21 cellular contexts compared by ENCODE assay signal in the genomic region with DNA sequence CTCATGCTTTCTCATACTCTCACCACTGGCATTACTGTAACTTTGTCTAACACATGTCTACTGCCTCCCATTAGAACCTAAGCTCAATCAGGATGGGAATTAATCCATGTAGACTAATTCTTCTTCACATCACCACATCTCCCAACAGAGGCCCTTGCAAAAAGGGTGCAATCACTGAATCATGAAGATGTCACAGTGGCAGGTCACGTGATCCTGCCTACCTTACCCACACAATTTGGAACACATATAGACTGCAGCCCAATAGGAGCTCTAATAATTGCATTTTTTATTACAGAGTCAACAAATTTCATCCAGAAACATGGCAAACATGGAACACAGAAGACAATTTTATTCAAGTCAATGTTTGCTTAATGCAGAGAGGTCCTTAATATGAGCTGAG.
DNase-seq lines count a peak whose midpoint lies in the region; ATAC-seq, FAIRE-seq and TF ChIP-seq lines count a peak whose summit lies in the region.
"Had no signal": no experiment of that assay in that cellular context is flagged by ENCODE, and none has a peak within 500 bp of the region (broad histone marks: within the 10 kb centered on the region; RNA-seq: fewer than 3 reads in every experiment).

No MANE protein-coding gene starts in this region.

- H3K27me3 Mint-ChIP-seq in stimulated activated naive CD8-positive, alpha-beta T cell treated with anti-CD3 and anti-CD28 coated beads, Interleukin-15, Interleukin-2, amounts not matched to agents 100 ng/mL and 50 ng/mL, for 24 hours, result no peaks in the 10 kb centered on the region
- H3K27me3 Mint-ChIP-seq in stimulated activated naive CD8-positive, alpha-beta T cell treated with anti-CD3 and anti-CD28 coated beads, Interleukin-15, amount 100 ng/mL, for 72 hours, result no peaks in the 10 kb centered on the region
- H3K27me3 Mint-ChIP-seq: B cell; CD4-positive, alpha-beta T cell had no signal

- no peak overlapping the region for H3K9ac ChIP-seq in K562 (ENCODE audit: insufficient read depth in 1 of 2, low read depth in 2 of 2, low read length in 2 of 2)
- H3K9ac ChIP-seq: BLaER1 treated with 17β-estradiol and CSF1 and Interleukin-3, amounts not matched to agents 10 nM and 100 nM had no signal

- no peaks in the 10 kb centered on the region for H3K79me2 ChIP-seq in K562 (ENCODE audit: control insufficient read depth, insufficient read depth, low read length)

- H3K36me3 ChIP-seq in K562 (ENCODE audit: control insufficient read depth, insufficient read depth, low read length), result no peaks in the 10 kb centered on the region

- TF ChIP-seq RAD21 in K562 (CRISPR knock-in tag; conservative IDR thresholded peaks at IDR 0.05 in 1 of 2, IDR thresholded peaks at IDR 0.05 in 1 of 2), result no peak

- H3K4me1 Mint-ChIP-seq in stimulated activated naive CD8-positive, alpha-beta T cell treated with anti-CD3 and anti-CD28 coated beads, Interleukin-15, Interleukin-2, amounts not matched to agents 100 ng/mL and 50 ng/mL, for 24 hours (ENCODE audit: low read depth), result peaks cover 45% of the 10 kb centered on the region
- H3K4me1 Mint-ChIP-seq in stimulated activated naive CD8-positive, alpha-beta T cell treated with anti-CD3 and anti-CD28 coated beads, Interleukin-15, amount 100 ng/mL, for 72 hours, result peaks cover 24% of the 10 kb centered on the region

- FAIRE-seq in K562 (lab: Jason Lieb, UNC), result no peak
- FAIRE-seq: A204.1, D721Med, G401.6, GM12891, GM19239 had no signal

- no peak for ATAC-seq in stimulated activated naive CD8-positive, alpha-beta T cell treated with anti-CD3 and anti-CD28 coated beads, Interleukin-15, amount 100 ng/mL, for 72 hours
- ATAC-seq in K562, result no peak
- ATAC-seq: CD8-positive, alpha-beta T cell had no signal

- H3K4me3 ChIP-seq in K562, result no peak overlapping the region
- H3K4me3 ChIP-seq: BLaER1 treated with 17β-estradiol and CSF1 and Interleukin-3, amounts not matched to agents 10 nM and 100 nM had no signal

- CTCF ChIA-PET in K562 (lab: Yijun Ruan, JAX; ENCODE audit: low intra/inter-chr PET ratio), result no interaction called here

- no peak overlapping the region for H3K27ac ChIP-seq in K562 (ENCODE audit: extremely low read depth, low read depth, low read length)
- H3K27ac ChIP-seq: BLaER1 treated with 17β-estradiol and CSF1 and Interleukin-3, amounts not matched to agents 10 nM and 100 nM; C4-2B had no signal

- H3K27ac Mint-ChIP-seq in stimulated activated naive CD8-positive, alpha-beta T cell treated with anti-CD3 and anti-CD28 coated beads, Interleukin-15, Interleukin-2, amounts not matched to agents 100 ng/mL and 50 ng/mL, for 24 hours, result peak overlapping the region; percentile 9
- no peak overlapping the region for H3K27ac Mint-ChIP-seq in stimulated activated naive CD8-positive, alpha-beta T cell treated with anti-CD3 and anti-CD28 coated beads, Interleukin-15, amount 100 ng/mL, for 72 hours
- H3K27ac Mint-ChIP-seq: B cell; CD4-positive, alpha-beta T cell; CD8-positive, alpha-beta T cell had no signal

- TF ChIP-seq EP300 in K562 (IDR thresholded peaks at IDR 0.05; ENCODE audit: low read length), result no peak

- no peaks in the 10 kb centered on the region for H3K27me3 ChIP-seq in K562 (ENCODE audit: control insufficient read depth in 2 of 2, insufficient read depth in 2 of 2, low read length in 2 of 2)
- H3K27me3 ChIP-seq: BLaER1 treated with 17β-estradiol and CSF1 and Interleukin-3, amounts not matched to agents 10 nM and 100 nM had no signal

- no peaks in the 10 kb centered on the region; the same call in 1 of the 2 replicates for H3K9me3 ChIP-seq in K562 (replicated peaks; ENCODE audit: control insufficient read depth, insufficient read depth, low read depth, low read length)

- BruUV-seq in K562 (replicated peaks; lab: Mats Ljungman, UMichigan), result no TSS peak

- POLR2A ChIA-PET in K562 (lab: Yijun Ruan, JAX), result no interaction called here

- H4K20me1 ChIP-seq in K562 (replicated peaks; ENCODE audit: control insufficient read depth, insufficient read depth, low read length), result no peaks in the 10 kb centered on the region
- H4K20me1 ChIP-seq: BLaER1 treated with 17β-estradiol and CSF1 and Interleukin-3, amounts not matched to agents 10 nM and 100 nM had no signal

- intact Hi-C loops in K562 (cut with micrococcal nuclease), result no loop called here

- no peak overlapping the region for H2AFZ ChIP-seq in K562 (ENCODE audit: low read depth, low read length)

- H3K4me1 ChIP-seq in K562 (replicated peaks in 1 of 2; ENCODE audit: control insufficient read depth in 2 of 2, insufficient read depth in 2 of 2, low read length in 2 of 2), result no peaks in the 10 kb centered on the region
- H3K4me1 ChIP-seq: BLaER1 treated with 17β-estradiol and CSF1 and Interleukin-3, amounts not matched to agents 10 nM and 100 nM had no signal

- DNase-seq in stimulated activated naive CD8-positive, alpha-beta T cell treated with anti-CD3 and anti-CD28 coated beads, Interleukin-15, amount 100 ng/mL, for 72 hours, result no peak
- DNase-seq in K562 (ENCODE audit: extremely low read depth in 1 of 4, low spot score in 3 of 4) (no peak), KBM-7 (no peak), HK-2 (ENCODE audit: unreplicated experiment) (no peak)
- DNase-seq: 8988T; AML-193; Caco-2; Calu3; CD4-positive, alpha-beta T cell; CD8-positive, alpha-beta T cell; DMS79 treated with DMSO at 0.1 percent for 48 hours; GF-D8 had no signal

- no peaks in the 10 kb centered on the region for H3K9me3 Mint-ChIP-seq in stimulated activated naive CD8-positive, alpha-beta T cell treated with anti-CD3 and anti-CD28 coated beads, Interleukin-15, Interleukin-2, amounts not matched to agents 100 ng/mL and 50 ng/mL, for 24 hours
- H3K9me3 Mint-ChIP-seq in stimulated activated naive CD8-positive, alpha-beta T cell treated with anti-CD3 and anti-CD28 coated beads, Interleukin-15, amount 100 ng/mL, for 72 hours, result no peaks in the 10 kb centered on the region
- H3K9me3 Mint-ChIP-seq: CD4-positive, alpha-beta T cell; CD8-positive, alpha-beta T cell had no signal

- no peak overlapping the region for H3K4me3 Mint-ChIP-seq in stimulated activated naive CD8-positive, alpha-beta T cell treated with anti-CD3 and anti-CD28 coated beads, Interleukin-15, Interleukin-2, amounts not matched to agents 100 ng/mL and 50 ng/mL, for 24 hours
- H3K4me3 Mint-ChIP-seq in stimulated activated naive CD8-positive, alpha-beta T cell treated with anti-CD3 and anti-CD28 coated beads, Interleukin-15, amount 100 ng/mL, for 72 hours, result no peak overlapping the region
- H3K4me3 Mint-ChIP-seq: B cell; CD4-positive, alpha-beta T cell; CD8-positive, alpha-beta T cell had no signal

- TF ChIP-seq POLR2A in K562 (conservative IDR thresholded peaks at IDR 0.05), result no peak

- no peak for TF ChIP-seq CTCF in K562 (IDR thresholded peaks at IDR 0.05 in 2 of 3, conservative IDR thresholded peaks at IDR 0.05 in 1 of 3; ENCODE audit: insufficient read depth in 2 of 3, low read depth in 1 of 3, low read length in 3 of 3)

- H3K4me2 ChIP-seq in K562 (ENCODE audit: insufficient read depth, low read length), result no peak overlapping the region
- H3K4me2 ChIP-seq: BLaER1 treated with 17β-estradiol and CSF1 and Interleukin-3, amounts not matched to agents 10 nM and 100 nM had no signal

- in situ Hi-C loops in K562 (cut with MboI), result no loop called here
- in situ Hi-C loops in KBM-7 (cut with MboI; ENCODE audit: low pct_unique_long_range_greater_than_20kb, low sequenced_read_pairs), result no loop called here

- 0% methylated on average over 1 of the region's 1 CpG for WGBS in K562 (ENCODE audit: insufficient coverage, low coverage, missing lambda C conversion rate)

- H3K9me1 ChIP-seq in K562 (ENCODE audit: control insufficient read depth, insufficient read depth, low read length), result no peaks in the 10 kb centered on the region

- H3K36me3 Mint-ChIP-seq in stimulated activated naive CD8-positive, alpha-beta T cell treated with anti-CD3 and anti-CD28 coated beads, Interleukin-15, Interleukin-2, amounts not matched to agents 100 ng/mL and 50 ng/mL, for 24 hours (ENCODE audit: low read depth), result peaks cover 6% of the 10 kb centered on the region

TF ChIP-seq in K562, 482 proteins besides CTCF, POLR2A, EP300 and RAD21:
- TF ChIP-seq, protein P1, sequence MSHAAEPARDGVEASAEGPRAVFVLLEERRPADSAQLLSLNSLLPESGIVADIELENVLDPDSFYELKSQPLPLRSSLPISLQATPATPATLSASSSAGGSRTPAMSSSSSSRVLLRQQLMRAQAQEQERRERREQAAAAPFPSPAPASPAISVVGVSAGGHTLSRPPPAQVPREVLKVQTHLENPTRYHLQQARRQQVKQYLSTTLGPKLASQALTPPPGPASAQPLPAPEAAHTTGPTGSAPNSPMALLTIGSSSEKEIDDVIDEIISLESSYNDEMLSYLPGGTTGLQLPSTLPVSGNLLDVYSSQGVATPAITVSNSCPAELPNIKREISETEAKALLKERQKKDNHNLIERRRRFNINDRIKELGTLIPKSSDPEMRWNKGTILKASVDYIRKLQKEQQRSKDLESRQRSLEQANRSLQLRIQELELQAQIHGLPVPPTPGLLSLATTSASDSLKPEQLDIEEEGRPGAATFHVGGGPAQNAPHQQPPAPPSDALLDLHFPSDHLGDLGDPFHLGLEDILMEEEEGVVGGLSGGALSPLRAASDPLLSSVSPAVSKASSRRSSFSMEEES (CRISPR knock-in tag; IDR thresholded peaks at IDR 0.05), result peak; percentile 56
- TF ChIP-seq, protein P2, sequence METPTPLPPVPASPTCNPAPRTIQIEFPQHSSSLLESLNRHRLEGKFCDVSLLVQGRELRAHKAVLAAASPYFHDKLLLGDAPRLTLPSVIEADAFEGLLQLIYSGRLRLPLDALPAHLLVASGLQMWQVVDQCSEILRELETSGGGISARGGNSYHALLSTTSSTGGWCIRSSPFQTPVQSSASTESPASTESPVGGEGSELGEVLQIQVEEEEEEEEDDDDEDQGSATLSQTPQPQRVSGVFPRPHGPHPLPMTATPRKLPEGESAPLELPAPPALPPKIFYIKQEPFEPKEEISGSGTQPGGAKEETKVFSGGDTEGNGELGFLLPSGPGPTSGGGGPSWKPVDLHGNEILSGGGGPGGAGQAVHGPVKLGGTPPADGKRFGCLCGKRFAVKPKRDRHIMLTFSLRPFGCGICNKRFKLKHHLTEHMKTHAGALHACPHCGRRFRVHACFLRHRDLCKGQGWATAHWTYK (CRISPR knock-in tag; IDR thresholded peaks at IDR 0.05), result no peak
